10 cellular contexts compared by ENCODE assay signal in the genomic region with DNA sequence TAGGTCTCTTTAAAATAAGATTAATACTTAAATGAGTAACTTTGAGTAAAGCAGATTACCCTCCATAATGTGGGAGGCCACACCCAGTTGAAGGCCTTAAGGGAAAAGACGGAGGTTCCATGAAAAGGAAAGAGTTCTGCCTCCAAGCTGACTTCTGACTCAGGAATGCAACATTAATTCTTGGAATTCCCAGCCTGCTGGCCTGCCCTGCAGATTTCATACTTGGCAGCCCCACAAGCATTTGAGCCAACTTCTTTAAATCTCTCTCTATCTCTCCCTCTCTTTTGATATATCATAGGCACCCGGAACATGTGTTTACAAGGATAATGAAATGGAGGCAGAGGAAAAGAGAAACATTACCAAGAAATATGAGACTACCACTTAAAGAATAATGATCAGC.
A peak's percentile ranks its signal among the peaks of the same experiment; 100 is the strongest.
DNase-seq lines count a peak whose midpoint lies in the region; ATAC-seq, FAIRE-seq and TF ChIP-seq lines count a peak whose summit lies in the region.
"Had no signal": no experiment of that assay in that cellular context is flagged by ENCODE, and none has a peak within 500 bp of the region (broad histone marks: within the 10 kb centered on the region; RNA-seq: fewer than 3 reads in every experiment).

No MANE protein-coding gene starts in this region.

- H3K36me3 ChIP-seq in HUES6 (ENCODE audit: control insufficient read depth, insufficient read depth, low read length) (no peaks in the 10 kb centered on the region), left lung (no peaks in the 10 kb centered on the region), stomach (no peaks in the 10 kb centered on the region), colonic mucosa (no peaks in the 10 kb centered on the region)

- peak; percentile 81 for DNase-seq in AG08395 (ENCODE audit: low spot score)
- DNase-seq in cardiac fibroblast (ENCODE audit: low read depth in 2 of 2): peak; percentile 96 to 97
- no peak for DNase-seq in left lung
- DNase-seq in NCI-H345 treated with DMSO at 0.1 percent for 48 hours (lab: John Stamatoyannopoulos, UW; ENCODE audit: unreplicated experiment): no peak
- no peak for DNase-seq in stomach
- DNase-seq in colonic mucosa: no peak
- no peak for DNase-seq in frontal cortex (ENCODE audit: low spot score in 2 of 2)
- DNase-seq: COR-L47, NCI-H2171 had no signal

- H3K9me3 ChIP-seq in HUES6 (ENCODE audit: control insufficient read depth, insufficient read depth, low read depth, low read length): 0 out of 2 replicates have a peak, but pooled peaks cover 3% of the 10 kb centered on the region
- H3K9me3 ChIP-seq in left lung: no peaks in the 10 kb centered on the region
- H3K9me3 ChIP-seq in stomach: peaks cover 0 to 6% (median 0%) of the 10 kb centered on the region in 4 donors
- no peaks in the 10 kb centered on the region for H3K9me3 ChIP-seq in colonic mucosa

- WGBS in stomach, 5 donors: 32 to 50% (median 40%) methylated on average over 2 of the region's 2 CpGs

- no peak for TF ChIP-seq CTCF in cardiac fibroblast (IDR thresholded peaks at IDR 0.05; ENCODE audit: low read depth, low read length)
- TF ChIP-seq CTCF in left lung (IDR thresholded peaks at IDR 0.05): no peak
- TF ChIP-seq CTCF in stomach (IDR thresholded peaks at IDR 0.05): no peak
- TF ChIP-seq CTCF in colonic mucosa (IDR thresholded peaks at IDR 0.05): no peak

- H3K9ac ChIP-seq in HUES6 (ENCODE audit: low read length): no peak overlapping the region
- no peak overlapping the region for H3K9ac ChIP-seq in colonic mucosa (ENCODE audit: low read depth in 2 of 2, low read length in 2 of 2)

- H3K4me3 ChIP-seq in HUES6 (ENCODE audit: low read depth, low read length): no peak overlapping the region
- no peak overlapping the region for H3K4me3 ChIP-seq in cardiac fibroblast (replicated peaks in 1 of 2; ENCODE audit: low read depth in 2 of 2, low read length in 2 of 2)
- no peak overlapping the region for H3K4me3 ChIP-seq in left lung
- H3K4me3 ChIP-seq in stomach: no peak overlapping the region
- no peak overlapping the region for H3K4me3 ChIP-seq in colonic mucosa

- peak; percentile 69 for ATAC-seq in left lung

- no peak for TF ChIP-seq EP300 in stomach (IDR thresholded peaks at IDR 0.05)

- H3K27me3 ChIP-seq in HUES6 (ENCODE audit: control insufficient read depth, insufficient read depth, low read length): no peaks in the 10 kb centered on the region
- H3K27me3 ChIP-seq in left lung: no peaks in the 10 kb centered on the region
- H3K27me3 ChIP-seq in stomach: no peaks in the 10 kb centered on the region
- H3K27me3 ChIP-seq in colonic mucosa: no peaks in the 10 kb centered on the region

- FAIRE-seq in frontal cortex (lab: Jason Lieb, UNC): no peak

- H3K27ac ChIP-seq in HUES6 (ENCODE audit: low read depth, low read length) (peak overlapping the region; percentile 51; the same call in 1 of the 2 replicates), left lung (no peak overlapping the region), stomach (no peak overlapping the region), colonic mucosa (no peak overlapping the region)

- TF ChIP-seq POLR2A in stomach (IDR thresholded peaks at IDR 0.05): no peak

- H3K4me1 ChIP-seq in HUES6 (ENCODE audit: control insufficient read depth, insufficient read depth, low read length): peaks cover 22% of the 10 kb centered on the region; the same call in 1 of the 2 replicates
- no peaks in the 10 kb centered on the region for H3K4me1 ChIP-seq in left lung
- no peaks in the 10 kb centered on the region for H3K4me1 ChIP-seq in stomach
- H3K4me1 ChIP-seq in colonic mucosa: no peaks in the 10 kb centered on the region

- intact Hi-C loops in left lung (cut with DNase I): no loop called here
- intact Hi-C loops in stomach (cut with DNase I; ENCODE audit: low total_unique reads): no loop called here
- intact Hi-C loops in colonic mucosa (cut with DNase I): no loop called here

Comparison
In these comparisons a context has a peak if more than half of its experiments do, and no peak if none do; other contexts are left out.
1. DNase-seq: peak in AG08395 (single experiment) and cardiac fibroblast (2 of 2); none in left lung (0 of 2), NCI-H345 treated with DMSO at 0.1 percent for 48 hours (single experiment), stomach (single experiment), colonic mucosa (single experiment) and frontal cortex (0 of 2).